In the genomic region with DNA sequence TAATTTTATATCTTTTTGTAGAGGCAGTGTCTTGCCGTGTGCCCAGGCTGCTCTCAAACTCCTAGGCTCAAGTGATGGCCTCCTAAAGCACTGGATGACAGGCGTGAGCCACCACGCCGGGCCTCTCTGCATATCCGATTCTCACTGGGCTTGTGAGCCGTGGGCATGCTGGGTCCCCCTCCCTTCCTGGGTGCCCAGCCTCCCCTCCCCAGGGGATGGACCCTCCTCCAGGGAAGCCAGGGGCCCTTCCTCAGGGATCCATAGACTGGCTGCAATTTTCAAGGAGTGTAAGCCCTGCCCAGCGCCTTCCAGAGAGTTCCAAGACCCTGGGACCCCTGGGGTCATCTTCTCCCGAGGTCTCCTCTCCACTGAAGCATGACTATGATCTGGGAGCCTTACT, we compare ENCODE assay signal across 23 cellular contexts. TPM values are rescaled to one million over a fixed set of nuclear protein-coding genes. Genes with fewer than 3 reads are reported as not detected.
"Had no signal": no experiment of that assay in that cellular context is flagged by ENCODE, and none has a peak within 500 bp of the region (broad histone marks: within the 10 kb centered on the region; RNA-seq: fewer than 3 reads in every experiment).

No MANE protein-coding gene starts in this region.

- H3K9me3 ChIP-seq: adrenal gland, heart right ventricle, left lung, tibial nerve had no signal

- H3K9me3 Mint-ChIP-seq: activated CD4-positive, alpha-beta memory T cell treated with anti-CD3 and anti-CD28 coated beads for 36 hours; activated CD4-positive, alpha-beta T cell treated with anti-CD3 and anti-CD28 coated beads, Interleukin-2, amount 10 ng/mL, durations not matched to agents 24 days and 14 days; activated naive CD4-positive, alpha-beta T cell treated with anti-CD3 and anti-CD28 coated beads for 36 hours; activated naive CD8-positive, alpha-beta T cell treated with anti-CD3 and anti-CD28 coated beads for 36 hours; activated T-helper 1 cell treated with anti-CD3 and anti-CD28 coated beads, Interleukin-12 subunit alpha, Interleukin-12 subunit beta, Interleukin-2, Interleukin-4 antibody, amounts not matched to agents 30 ng/mL and 10 ng/mL and 1 ng/mL, durations not matched to agents 14 hours and 24 hours and 36 hours; T-helper 2 cell treated with Interferon-gamma antibody and Interleukin-4, amounts not matched to agents 5 μg/mL and 100 μg/mL, for 36 hours had no signal

- H3K4me1 ChIP-seq: foreskin keratinocyte, left lung, parathyroid adenoma had no signal

- H3K36me3 Mint-ChIP-seq: activated CD4-positive, alpha-beta memory T cell treated with anti-CD3 and anti-CD28 coated beads for 36 hours; activated naive CD8-positive, alpha-beta T cell treated with anti-CD3 and anti-CD28 coated beads for 36 hours; brain; naive thymus-derived CD4-positive, alpha-beta T cell had no signal

- H3K27me3 ChIP-seq: cardiac muscle cell had no signal

- H3K4me3 Mint-ChIP-seq: activated CD4-positive, alpha-beta memory T cell treated with anti-CD3 and anti-CD28 coated beads for 36 hours; activated CD4-positive, alpha-beta T cell treated with anti-CD3 and anti-CD28 coated beads, Interleukin-2, amount 10 ng/mL, durations not matched to agents 24 days and 14 days; activated naive CD4-positive, alpha-beta T cell treated with anti-CD3 and anti-CD28 coated beads for 36 hours; activated naive CD8-positive, alpha-beta T cell treated with anti-CD3 and anti-CD28 coated beads for 36 hours; activated T-helper 1 cell treated with anti-CD3 and anti-CD28 coated beads, Interleukin-12 subunit alpha, Interleukin-12 subunit beta, Interleukin-2, Interleukin-4 antibody, amounts not matched to agents 30 ng/mL and 10 ng/mL and 1 ng/mL, durations not matched to agents 14 hours and 24 hours and 36 hours; naive thymus-derived CD4-positive, alpha-beta T cell; T-helper 2 cell treated with Interferon-gamma antibody and Interleukin-4, amounts not matched to agents 5 μg/mL and 100 μg/mL, for 36 hours had no signal

- H2AFZ ChIP-seq: parathyroid adenoma had no signal

- DNase-seq: activated CD4-positive, alpha-beta memory T cell treated with anti-CD3 and anti-CD28 coated beads for 36 hours; activated CD4-positive, alpha-beta T cell treated with anti-CD3 and anti-CD28 coated beads, Interleukin-2, amount 10 ng/mL, durations not matched to agents 24 days and 14 days; activated CD8-positive, alpha-beta memory T cell treated with anti-CD3 and anti-CD28 coated beads, Interleukin-2, amount 50 U/mL, for 4 hours; activated effector memory CD4-positive, alpha-beta T cell treated with anti-CD3 and anti-CD28 coated beads, Interleukin-2, amount 50 U/mL, for 16 hours; activated naive CD4-positive, alpha-beta T cell treated with anti-CD3 and anti-CD28 coated beads for 36 hours; activated naive CD8-positive, alpha-beta T cell treated with anti-CD3 and anti-CD28 coated beads for 36 hours; activated T-cell treated with anti-CD3 and anti-CD28 coated beads, Interleukin-2, amount 50 U/mL, for 1 hour; adrenal gland; aorta; foreskin keratinocyte; heart right ventricle; kidney glomerular epithelial cell; naive thymus-derived CD4-positive, alpha-beta T cell; nucleus accumbens; stimulated activated naive CD4-positive, alpha-beta T cell treated with Interleukin-2 at 50 U/mL for 16 hours; T-helper 1 cell had no signal

- H3K4me1 Mint-ChIP-seq: activated CD4-positive, alpha-beta T cell treated with anti-CD3 and anti-CD28 coated beads, Interleukin-2, amount 10 ng/mL, durations not matched to agents 24 days and 14 days; activated naive CD8-positive, alpha-beta T cell treated with anti-CD3 and anti-CD28 coated beads for 36 hours; naive thymus-derived CD4-positive, alpha-beta T cell had no signal

- H3K27ac ChIP-seq: adrenal gland, cardiac muscle cell, foreskin keratinocyte, left lung, parathyroid adenoma, tibial nerve had no signal

- H3K4me3 ChIP-seq: adrenal gland, cardiac muscle cell, heart right ventricle, left lung, tibial nerve had no signal

- H3K27ac Mint-ChIP-seq: activated CD4-positive, alpha-beta memory T cell treated with anti-CD3 and anti-CD28 coated beads for 36 hours; activated CD4-positive, alpha-beta T cell treated with anti-CD3 and anti-CD28 coated beads, Interleukin-2, amount 10 ng/mL, durations not matched to agents 24 days and 14 days; activated naive CD4-positive, alpha-beta T cell treated with anti-CD3 and anti-CD28 coated beads for 36 hours; activated naive CD8-positive, alpha-beta T cell treated with anti-CD3 and anti-CD28 coated beads for 36 hours; activated T-helper 1 cell treated with anti-CD3 and anti-CD28 coated beads, Interleukin-12 subunit alpha, Interleukin-12 subunit beta, Interleukin-2, Interleukin-4 antibody, amounts not matched to agents 30 ng/mL and 10 ng/mL and 1 ng/mL, durations not matched to agents 14 hours and 24 hours and 36 hours; naive thymus-derived CD4-positive, alpha-beta T cell; T-helper 2 cell treated with Interferon-gamma antibody and Interleukin-4, amounts not matched to agents 5 μg/mL and 100 μg/mL, for 36 hours had no signal

- H3K36me3 ChIP-seq: adrenal gland, cardiac muscle cell, heart right ventricle, left lung, tibial nerve had no signal

- H3K9ac ChIP-seq: parathyroid adenoma had no signal

RNA-seq across cellular contexts. Expression of a gene that starts 23.7 kb away (rescaled TPM):
- total RNA-seq: activated CD4-positive, alpha-beta T cell treated with anti-CD3 and anti-CD28 coated beads, Interleukin-2, amount 10 ng/mL, durations not matched to agents 24 days and 14 days; activated naive CD4-positive, alpha-beta T cell treated with anti-CD3 and anti-CD28 coated beads for 36 hours; activated T-helper 1 cell treated with anti-CD3 and anti-CD28 coated beads, Interleukin-12 subunit alpha, Interleukin-12 subunit beta, Interleukin-2, Interleukin-4 antibody, amounts not matched to agents 30 ng/mL and 10 ng/mL and 1 ng/mL, durations not matched to agents 14 hours and 24 hours and 36 hours; foreskin keratinocyte had no signal
- polyA plus RNA-seq: naive thymus-derived CD4-positive, alpha-beta T cell had no signal
